ENCODE assay signal across 15 cellular contexts in the genomic region with DNA sequence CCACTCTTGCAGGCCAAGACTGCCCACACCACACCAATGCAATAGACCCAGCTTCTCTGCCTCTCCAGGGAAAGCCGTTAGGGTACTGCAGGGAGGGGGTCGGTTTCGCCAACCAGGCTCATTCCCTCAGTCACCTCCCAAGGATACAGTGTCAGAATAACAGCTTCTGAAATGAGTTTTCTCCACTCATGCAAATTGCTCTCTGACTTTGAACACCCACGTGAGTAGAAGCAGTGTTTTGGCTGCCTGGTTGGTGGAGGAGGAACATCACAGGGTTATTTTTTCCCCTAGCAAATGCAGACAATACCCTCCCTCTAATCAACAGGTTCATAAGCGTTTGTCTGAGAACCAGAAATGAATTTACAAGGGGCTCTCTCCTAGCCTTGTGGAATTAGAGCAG.
DNase-seq lines count a peak whose midpoint lies in the region; ATAC-seq and TF ChIP-seq lines count a peak whose summit lies in the region.
"Had no signal": no experiment of that assay in that cellular context is flagged by ENCODE, and none has a peak within 500 bp of the region (broad histone marks: within the 10 kb centered on the region; RNA-seq: fewer than 3 reads in every experiment).

No MANE protein-coding gene starts in this region.

- H3K36me3 Mint-ChIP-seq in mesothelial cell of epicardium = no peaks in the 10 kb centered on the region

- H3K4me1 Mint-ChIP-seq in mesothelial cell of epicardium = peaks cover 72% of the 10 kb centered on the region

- H3K27me3 Mint-ChIP-seq in mesothelial cell of epicardium (ENCODE audit: low read depth) = no peaks in the 10 kb centered on the region
- H3K27me3 Mint-ChIP-seq: activated naive CD4-positive, alpha-beta T cell treated with anti-CD3 and anti-CD28 coated beads, Interleukin-2, amount 50 U/mL, for 24 hours had no signal

- peak overlapping the region in 1 of 10 experiments; percentile 28; a peak in 3 of 20 replicates for H3K4me3 ChIP-seq in BLaER1 treated with 17β-estradiol and CSF1 and Interleukin-3, amounts not matched to agents 10 nM and 100 nM
- H3K4me3 ChIP-seq: cardiac muscle cell, tibial nerve had no signal

- H4K20me1 ChIP-seq in BLaER1 treated with 17β-estradiol and CSF1 and Interleukin-3, amounts not matched to agents 10 nM and 100 nM = peaks cover 0 to 52% (median 0%) of the 10 kb centered on the region in 11 experiments; a peak in 5 of 22 replicates

- H3K4me2 ChIP-seq in BLaER1 treated with 17β-estradiol and CSF1 and Interleukin-3, amounts not matched to agents 10 nM and 100 nM = peak overlapping the region; percentile 73 to 93 (median 85)

- H3K4me3 Mint-ChIP-seq in mesothelial cell of epicardium = no peak overlapping the region
- H3K4me3 Mint-ChIP-seq: activated naive CD4-positive, alpha-beta T cell treated with anti-CD3 and anti-CD28 coated beads, Interleukin-2, amount 50 U/mL, for 24 hours; T-helper 2 cell treated with Interferon-gamma antibody and Interleukin-4, amounts not matched to agents 5 μg/mL and 100 μg/mL, for 36 hours had no signal

- H3K27ac ChIP-seq in BLaER1 treated with 17β-estradiol and CSF1 and Interleukin-3, amounts not matched to agents 10 nM and 100 nM = peak overlapping the region in 8 of 11 experiments; percentile 22 to 69 (median 61); a peak in 15 of 22 replicates
- H3K27ac ChIP-seq: cardiac muscle cell, tibial nerve had no signal

- peaks cover 0 to 65% (median 13%) of the 10 kb centered on the region in 11 experiments; a peak in 12 of 22 replicates for H3K36me3 ChIP-seq in BLaER1 treated with 17β-estradiol and CSF1 and Interleukin-3, amounts not matched to agents 10 nM and 100 nM
- H3K36me3 ChIP-seq: cardiac muscle cell, tibial nerve had no signal

- no peaks in the 10 kb centered on the region for H3K9me3 Mint-ChIP-seq in mesothelial cell of epicardium
- H3K9me3 Mint-ChIP-seq: activated naive CD4-positive, alpha-beta T cell treated with anti-CD3 and anti-CD28 coated beads, Interleukin-2, amount 50 U/mL, for 24 hours; T-helper 2 cell treated with Interferon-gamma antibody and Interleukin-4, amounts not matched to agents 5 μg/mL and 100 μg/mL, for 36 hours had no signal

- no peak for TF ChIP-seq CTCF in mesothelial cell of epicardium (IDR thresholded peaks at IDR 0.05; ENCODE audit: unreplicated experiment)

- DNase-seq in NAMALWA (ENCODE audit: low spot score) (peak; percentile 31), mesothelial cell of epicardium (ENCODE audit: low spot score in 2 of 2, unreplicated experiment in 2 of 2) (no peak), NCI-H2107 treated with DMSO at 0.1 percent for 48 hours (lab: John Stamatoyannopoulos, UW; ENCODE audit: unreplicated experiment) (no peak), posterior vena cava (ENCODE audit: low spot score) (no peak), KG1 (lab: John Stamatoyannopoulos, UW) (no peak), mesenteric fat pad (ENCODE audit: low spot score) (no peak)
- DNase-seq: AML-193, NCI-H2029 treated with DMSO at 0.1 percent for 48 hours had no signal

- no peaks in the 10 kb centered on the region for H3K27me3 ChIP-seq in BLaER1 treated with 17β-estradiol and CSF1 and Interleukin-3, amounts not matched to agents 10 nM and 100 nM
- H3K27me3 ChIP-seq: cardiac muscle cell, tibial nerve had no signal

- intact Hi-C loops in posterior vena cava (cut with DNase I) = no loop called here

- peak overlapping the region in 5 of 11 experiments; percentile 4 to 30 (median 12); a peak in 4 of 22 replicates for H3K9ac ChIP-seq in BLaER1 treated with 17β-estradiol and CSF1 and Interleukin-3, amounts not matched to agents 10 nM and 100 nM

- H3K4me1 ChIP-seq in BLaER1 treated with 17β-estradiol and CSF1 and Interleukin-3, amounts not matched to agents 10 nM and 100 nM = peaks cover 33 to 100% (median 91%) of the 10 kb centered on the region in 10 experiments

- no peaks in the 10 kb centered on the region for H3K9me3 ChIP-seq in BLaER1 treated with 17β-estradiol and CSF1 and Interleukin-3, amounts not matched to agents 10 nM and 100 nM (replicated peaks in 1 of 11)
- H3K9me3 ChIP-seq: tibial nerve had no signal

- peak; percentile 50 for ATAC-seq in GM18858 (IDR thresholded peaks at IDR 0.05; ENCODE audit: unreplicated experiment)
- ATAC-seq: Right ventricle myocardium inferior had no signal

- H3K27ac Mint-ChIP-seq in mesothelial cell of epicardium = peak overlapping the region; percentile 85
- H3K27ac Mint-ChIP-seq: T-helper 2 cell treated with Interferon-gamma antibody and Interleukin-4, amounts not matched to agents 5 μg/mL and 100 μg/mL, for 36 hours had no signal
